1 cellular context compared by ENCODE assay signal in the genomic region with DNA sequence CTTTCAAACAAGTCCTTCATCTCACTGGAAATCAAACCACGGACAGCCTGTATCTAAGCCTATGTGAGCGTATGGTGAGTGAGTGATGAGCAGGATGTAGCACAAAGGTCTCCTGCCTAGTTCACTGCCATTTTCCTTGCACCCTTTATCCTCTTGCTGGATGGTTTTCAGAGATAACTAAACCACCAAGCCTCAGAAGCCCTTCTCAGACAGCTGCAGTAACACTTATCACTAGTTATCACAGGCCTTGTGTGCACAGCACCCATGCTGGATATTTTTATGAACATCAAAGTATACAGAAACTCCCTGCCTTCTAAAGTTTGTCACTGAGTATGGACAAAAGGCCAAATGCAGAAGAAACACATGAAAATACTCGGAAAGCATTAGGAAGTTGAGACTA.
TF ChIP-seq lines count a peak whose summit lies in the region.

No MANE protein-coding gene starts in this region.

TF ChIP-seq in K562, 482 proteins besides CTCF, POLR2A, EP300 and RAD21 (continued from another document and continues in another):
- TF ChIP-seq, protein P1, sequence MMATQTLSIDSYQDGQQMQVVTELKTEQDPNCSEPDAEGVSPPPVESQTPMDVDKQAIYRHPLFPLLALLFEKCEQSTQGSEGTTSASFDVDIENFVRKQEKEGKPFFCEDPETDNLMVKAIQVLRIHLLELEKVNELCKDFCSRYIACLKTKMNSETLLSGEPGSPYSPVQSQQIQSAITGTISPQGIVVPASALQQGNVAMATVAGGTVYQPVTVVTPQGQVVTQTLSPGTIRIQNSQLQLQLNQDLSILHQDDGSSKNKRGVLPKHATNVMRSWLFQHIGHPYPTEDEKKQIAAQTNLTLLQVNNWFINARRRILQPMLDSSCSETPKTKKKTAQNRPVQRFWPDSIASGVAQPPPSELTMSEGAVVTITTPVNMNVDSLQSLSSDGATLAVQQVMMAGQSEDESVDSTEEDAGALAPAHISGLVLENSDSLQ (IDR thresholded peaks at IDR 0.05) = peak; percentile 49
- TF ChIP-seq, protein P2, sequence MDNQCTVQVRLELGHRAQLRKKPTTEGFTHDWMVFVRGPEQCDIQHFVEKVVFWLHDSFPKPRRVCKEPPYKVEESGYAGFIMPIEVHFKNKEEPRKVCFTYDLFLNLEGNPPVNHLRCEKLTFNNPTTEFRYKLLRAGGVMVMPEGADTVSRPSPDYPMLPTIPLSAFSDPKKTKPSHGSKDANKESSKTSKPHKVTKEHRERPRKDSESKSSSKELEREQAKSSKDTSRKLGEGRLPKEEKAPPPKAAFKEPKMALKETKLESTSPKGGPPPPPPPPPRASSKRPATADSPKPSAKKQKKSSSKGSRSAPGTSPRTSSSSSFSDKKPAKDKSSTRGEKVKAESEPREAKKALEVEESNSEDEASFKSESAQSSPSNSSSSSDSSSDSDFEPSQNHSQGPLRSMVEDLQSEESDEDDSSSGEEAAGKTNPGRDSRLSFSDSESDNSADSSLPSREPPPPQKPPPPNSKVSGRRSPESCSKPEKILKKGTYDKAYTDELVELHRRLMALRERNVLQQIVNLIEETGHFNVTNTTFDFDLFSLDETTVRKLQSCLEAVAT (IDR thresholded peaks at IDR 0.05) = peak in 1 of 2 experiments; percentile 87; a peak in 2 of 4 replicates
- TF ChIP-seq FOXP1 (CRISPR knock-in tag; IDR thresholded peaks at IDR 0.05) = no peak
- TF ChIP-seq, protein P3, sequence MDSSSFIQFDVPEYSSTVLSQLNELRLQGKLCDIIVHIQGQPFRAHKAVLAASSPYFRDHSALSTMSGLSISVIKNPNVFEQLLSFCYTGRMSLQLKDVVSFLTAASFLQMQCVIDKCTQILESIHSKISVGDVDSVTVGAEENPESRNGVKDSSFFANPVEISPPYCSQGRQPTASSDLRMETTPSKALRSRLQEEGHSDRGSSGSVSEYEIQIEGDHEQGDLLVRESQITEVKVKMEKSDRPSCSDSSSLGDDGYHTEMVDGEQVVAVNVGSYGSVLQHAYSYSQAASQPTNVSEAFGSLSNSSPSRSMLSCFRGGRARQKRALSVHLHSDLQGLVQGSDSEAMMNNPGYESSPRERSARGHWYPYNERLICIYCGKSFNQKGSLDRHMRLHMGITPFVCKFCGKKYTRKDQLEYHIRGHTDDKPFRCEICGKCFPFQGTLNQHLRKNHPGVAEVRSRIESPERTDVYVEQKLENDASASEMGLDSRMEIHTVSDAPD (CRISPR knock-in tag; IDR thresholded peaks at IDR 0.05) = no peak
- TF ChIP-seq, protein P4, sequence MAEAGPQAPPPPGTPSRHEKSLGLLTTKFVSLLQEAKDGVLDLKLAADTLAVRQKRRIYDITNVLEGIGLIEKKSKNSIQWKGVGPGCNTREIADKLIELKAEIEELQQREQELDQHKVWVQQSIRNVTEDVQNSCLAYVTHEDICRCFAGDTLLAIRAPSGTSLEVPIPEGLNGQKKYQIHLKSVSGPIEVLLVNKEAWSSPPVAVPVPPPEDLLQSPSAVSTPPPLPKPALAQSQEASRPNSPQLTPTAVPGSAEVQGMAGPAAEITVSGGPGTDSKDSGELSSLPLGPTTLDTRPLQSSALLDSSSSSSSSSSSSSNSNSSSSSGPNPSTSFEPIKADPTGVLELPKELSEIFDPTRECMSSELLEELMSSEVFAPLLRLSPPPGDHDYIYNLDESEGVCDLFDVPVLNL (CRISPR knock-in tag; IDR thresholded peaks at IDR 0.05; ENCODE audit: low read depth) = no peak
- no peak for TF ChIP-seq RB1 (IDR thresholded peaks at IDR 0.05; ENCODE audit: low read depth)
- TF ChIP-seq, protein P5, sequence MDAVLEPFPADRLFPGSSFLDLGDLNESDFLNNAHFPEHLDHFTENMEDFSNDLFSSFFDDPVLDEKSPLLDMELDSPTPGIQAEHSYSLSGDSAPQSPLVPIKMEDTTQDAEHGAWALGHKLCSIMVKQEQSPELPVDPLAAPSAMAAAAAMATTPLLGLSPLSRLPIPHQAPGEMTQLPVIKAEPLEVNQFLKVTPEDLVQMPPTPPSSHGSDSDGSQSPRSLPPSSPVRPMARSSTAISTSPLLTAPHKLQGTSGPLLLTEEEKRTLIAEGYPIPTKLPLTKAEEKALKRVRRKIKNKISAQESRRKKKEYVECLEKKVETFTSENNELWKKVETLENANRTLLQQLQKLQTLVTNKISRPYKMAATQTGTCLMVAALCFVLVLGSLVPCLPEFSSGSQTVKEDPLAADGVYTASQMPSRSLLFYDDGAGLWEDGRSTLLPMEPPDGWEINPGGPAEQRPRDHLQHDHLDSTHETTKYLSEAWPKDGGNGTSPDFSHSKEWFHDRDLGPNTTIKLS (IDR thresholded peaks at IDR 0.05; ENCODE audit: borderline replicate concordance, low read depth) = no peak
- TF ChIP-seq ZNF175 (CRISPR knock-in tag; IDR thresholded peaks at IDR 0.05; ENCODE audit: low read depth) = 0 out of 2 replicates have a peak, but pooled peaks have one; percentile 46
- peak; percentile 24 for TF ChIP-seq CCNT2 (IDR thresholded peaks at IDR 0.05; ENCODE audit: borderline replicate concordance, extremely low read depth, insufficient read length, low read depth, low read length)
- peak; percentile 85 to 92 for TF ChIP-seq TRIM24 (IDR thresholded peaks at IDR 0.05)
- TF ChIP-seq NCOA2 (IDR thresholded peaks at IDR 0.05; ENCODE audit: partially characterized antibody in 2 of 2) = no peak
- peak; percentile 97 for TF ChIP-seq CBFA2T3 (IDR thresholded peaks at IDR 0.05)
- TF ChIP-seq, protein P6, sequence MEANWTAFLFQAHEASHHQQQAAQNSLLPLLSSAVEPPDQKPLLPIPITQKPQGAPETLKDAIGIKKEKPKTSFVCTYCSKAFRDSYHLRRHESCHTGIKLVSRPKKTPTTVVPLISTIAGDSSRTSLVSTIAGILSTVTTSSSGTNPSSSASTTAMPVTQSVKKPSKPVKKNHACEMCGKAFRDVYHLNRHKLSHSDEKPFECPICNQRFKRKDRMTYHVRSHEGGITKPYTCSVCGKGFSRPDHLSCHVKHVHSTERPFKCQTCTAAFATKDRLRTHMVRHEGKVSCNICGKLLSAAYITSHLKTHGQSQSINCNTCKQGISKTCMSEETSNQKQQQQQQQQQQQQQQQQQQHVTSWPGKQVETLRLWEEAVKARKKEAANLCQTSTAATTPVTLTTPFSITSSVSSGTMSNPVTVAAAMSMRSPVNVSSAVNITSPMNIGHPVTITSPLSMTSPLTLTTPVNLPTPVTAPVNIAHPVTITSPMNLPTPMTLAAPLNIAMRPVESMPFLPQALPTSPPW (CRISPR knock-in tag; IDR thresholded peaks at IDR 0.05) = 0 out of 2 replicates have a peak, but pooled peaks have one; percentile 20
- TF ChIP-seq, protein P7, sequence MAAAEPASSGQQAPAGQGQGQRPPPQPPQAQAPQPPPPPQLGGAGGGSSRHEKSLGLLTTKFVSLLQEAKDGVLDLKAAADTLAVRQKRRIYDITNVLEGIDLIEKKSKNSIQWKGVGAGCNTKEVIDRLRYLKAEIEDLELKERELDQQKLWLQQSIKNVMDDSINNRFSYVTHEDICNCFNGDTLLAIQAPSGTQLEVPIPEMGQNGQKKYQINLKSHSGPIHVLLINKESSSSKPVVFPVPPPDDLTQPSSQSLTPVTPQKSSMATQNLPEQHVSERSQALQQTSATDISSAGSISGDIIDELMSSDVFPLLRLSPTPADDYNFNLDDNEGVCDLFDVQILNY (CRISPR knock-in tag; IDR thresholded peaks at IDR 0.05) = no peak
- no peak for TF ChIP-seq ZNF239 (CRISPR knock-in tag; IDR thresholded peaks at IDR 0.05)
- TF ChIP-seq, protein P8, sequence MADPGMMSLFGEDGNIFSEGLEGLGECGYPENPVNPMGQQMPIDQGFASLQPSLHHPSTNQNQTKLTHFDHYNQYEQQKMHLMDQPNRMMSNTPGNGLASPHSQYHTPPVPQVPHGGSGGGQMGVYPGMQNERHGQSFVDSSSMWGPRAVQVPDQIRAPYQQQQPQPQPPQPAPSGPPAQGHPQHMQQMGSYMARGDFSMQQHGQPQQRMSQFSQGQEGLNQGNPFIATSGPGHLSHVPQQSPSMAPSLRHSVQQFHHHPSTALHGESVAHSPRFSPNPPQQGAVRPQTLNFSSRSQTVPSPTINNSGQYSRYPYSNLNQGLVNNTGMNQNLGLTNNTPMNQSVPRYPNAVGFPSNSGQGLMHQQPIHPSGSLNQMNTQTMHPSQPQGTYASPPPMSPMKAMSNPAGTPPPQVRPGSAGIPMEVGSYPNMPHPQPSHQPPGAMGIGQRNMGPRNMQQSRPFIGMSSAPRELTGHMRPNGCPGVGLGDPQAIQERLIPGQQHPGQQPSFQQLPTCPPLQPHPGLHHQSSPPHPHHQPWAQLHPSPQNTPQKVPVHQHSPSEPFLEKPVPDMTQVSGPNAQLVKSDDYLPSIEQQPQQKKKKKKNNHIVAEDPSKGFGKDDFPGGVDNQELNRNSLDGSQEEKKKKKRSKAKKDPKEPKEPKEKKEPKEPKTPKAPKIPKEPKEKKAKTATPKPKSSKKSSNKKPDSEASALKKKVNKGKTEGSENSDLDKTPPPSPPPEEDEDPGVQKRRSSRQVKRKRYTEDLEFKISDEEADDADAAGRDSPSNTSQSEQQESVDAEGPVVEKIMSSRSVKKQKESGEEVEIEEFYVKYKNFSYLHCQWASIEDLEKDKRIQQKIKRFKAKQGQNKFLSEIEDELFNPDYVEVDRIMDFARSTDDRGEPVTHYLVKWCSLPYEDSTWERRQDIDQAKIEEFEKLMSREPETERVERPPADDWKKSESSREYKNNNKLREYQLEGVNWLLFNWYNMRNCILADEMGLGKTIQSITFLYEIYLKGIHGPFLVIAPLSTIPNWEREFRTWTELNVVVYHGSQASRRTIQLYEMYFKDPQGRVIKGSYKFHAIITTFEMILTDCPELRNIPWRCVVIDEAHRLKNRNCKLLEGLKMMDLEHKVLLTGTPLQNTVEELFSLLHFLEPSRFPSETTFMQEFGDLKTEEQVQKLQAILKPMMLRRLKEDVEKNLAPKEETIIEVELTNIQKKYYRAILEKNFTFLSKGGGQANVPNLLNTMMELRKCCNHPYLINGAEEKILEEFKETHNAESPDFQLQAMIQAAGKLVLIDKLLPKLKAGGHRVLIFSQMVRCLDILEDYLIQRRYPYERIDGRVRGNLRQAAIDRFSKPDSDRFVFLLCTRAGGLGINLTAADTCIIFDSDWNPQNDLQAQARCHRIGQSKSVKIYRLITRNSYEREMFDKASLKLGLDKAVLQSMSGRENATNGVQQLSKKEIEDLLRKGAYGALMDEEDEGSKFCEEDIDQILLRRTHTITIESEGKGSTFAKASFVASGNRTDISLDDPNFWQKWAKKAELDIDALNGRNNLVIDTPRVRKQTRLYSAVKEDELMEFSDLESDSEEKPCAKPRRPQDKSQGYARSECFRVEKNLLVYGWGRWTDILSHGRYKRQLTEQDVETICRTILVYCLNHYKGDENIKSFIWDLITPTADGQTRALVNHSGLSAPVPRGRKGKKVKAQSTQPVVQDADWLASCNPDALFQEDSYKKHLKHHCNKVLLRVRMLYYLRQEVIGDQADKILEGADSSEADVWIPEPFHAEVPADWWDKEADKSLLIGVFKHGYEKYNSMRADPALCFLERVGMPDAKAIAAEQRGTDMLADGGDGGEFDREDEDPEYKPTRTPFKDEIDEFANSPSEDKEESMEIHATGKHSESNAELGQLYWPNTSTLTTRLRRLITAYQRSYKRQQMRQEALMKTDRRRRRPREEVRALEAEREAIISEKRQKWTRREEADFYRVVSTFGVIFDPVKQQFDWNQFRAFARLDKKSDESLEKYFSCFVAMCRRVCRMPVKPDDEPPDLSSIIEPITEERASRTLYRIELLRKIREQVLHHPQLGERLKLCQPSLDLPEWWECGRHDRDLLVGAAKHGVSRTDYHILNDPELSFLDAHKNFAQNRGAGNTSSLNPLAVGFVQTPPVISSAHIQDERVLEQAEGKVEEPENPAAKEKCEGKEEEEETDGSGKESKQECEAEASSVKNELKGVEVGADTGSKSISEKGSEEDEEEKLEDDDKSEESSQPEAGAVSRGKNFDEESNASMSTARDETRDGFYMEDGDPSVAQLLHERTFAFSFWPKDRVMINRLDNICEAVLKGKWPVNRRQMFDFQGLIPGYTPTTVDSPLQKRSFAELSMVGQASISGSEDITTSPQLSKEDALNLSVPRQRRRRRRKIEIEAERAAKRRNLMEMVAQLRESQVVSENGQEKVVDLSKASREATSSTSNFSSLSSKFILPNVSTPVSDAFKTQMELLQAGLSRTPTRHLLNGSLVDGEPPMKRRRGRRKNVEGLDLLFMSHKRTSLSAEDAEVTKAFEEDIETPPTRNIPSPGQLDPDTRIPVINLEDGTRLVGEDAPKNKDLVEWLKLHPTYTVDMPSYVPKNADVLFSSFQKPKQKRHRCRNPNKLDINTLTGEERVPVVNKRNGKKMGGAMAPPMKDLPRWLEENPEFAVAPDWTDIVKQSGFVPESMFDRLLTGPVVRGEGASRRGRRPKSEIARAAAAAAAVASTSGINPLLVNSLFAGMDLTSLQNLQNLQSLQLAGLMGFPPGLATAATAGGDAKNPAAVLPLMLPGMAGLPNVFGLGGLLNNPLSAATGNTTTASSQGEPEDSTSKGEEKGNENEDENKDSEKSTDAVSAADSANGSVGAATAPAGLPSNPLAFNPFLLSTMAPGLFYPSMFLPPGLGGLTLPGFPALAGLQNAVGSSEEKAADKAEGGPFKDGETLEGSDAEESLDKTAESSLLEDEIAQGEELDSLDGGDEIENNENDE (IDR thresholded peaks at IDR 0.05; ENCODE audit: low read depth, low read length) = no peak
- no peak for TF ChIP-seq HMGN3 (IDR thresholded peaks at IDR 0.05; ENCODE audit: borderline replicate concordance, extremely low read depth, insufficient read length, low read depth, low read length)
- peak; percentile 45 for TF ChIP-seq CXXC5 (CRISPR knock-in tag; IDR thresholded peaks at IDR 0.05)
- peak; percentile 89 for TF ChIP-seq HDAC3 (IDR thresholded peaks at IDR 0.05; ENCODE audit: borderline replicate concordance, partially characterized antibody)
- TF ChIP-seq NR2F6 (CRISPR knock-in tag; IDR thresholded peaks at IDR 0.05) = no peak
- peak; percentile 30; the same call in 1 of the 2 replicates for TF ChIP-seq BHLHE40 (IDR thresholded peaks at IDR 0.05; ENCODE audit: low read length)
- peak in 1 of 3 experiments; percentile 49 for TF ChIP-seq YY1 (IDR thresholded peaks at IDR 0.05; ENCODE audit: borderline replicate concordance in 1 of 3, control insufficient read depth in 1 of 3, extremely low read depth in 1 of 3, insufficient read depth in 3 of 3, insufficient read length in 1 of 3, insufficient replicate concordance in 2 of 3, low read depth in 1 of 3, low read length in 2 of 3)
- TF ChIP-seq KDM2B (CRISPR knock-in tag; IDR thresholded peaks at IDR 0.05) = no peak
- TF ChIP-seq, protein P9, sequence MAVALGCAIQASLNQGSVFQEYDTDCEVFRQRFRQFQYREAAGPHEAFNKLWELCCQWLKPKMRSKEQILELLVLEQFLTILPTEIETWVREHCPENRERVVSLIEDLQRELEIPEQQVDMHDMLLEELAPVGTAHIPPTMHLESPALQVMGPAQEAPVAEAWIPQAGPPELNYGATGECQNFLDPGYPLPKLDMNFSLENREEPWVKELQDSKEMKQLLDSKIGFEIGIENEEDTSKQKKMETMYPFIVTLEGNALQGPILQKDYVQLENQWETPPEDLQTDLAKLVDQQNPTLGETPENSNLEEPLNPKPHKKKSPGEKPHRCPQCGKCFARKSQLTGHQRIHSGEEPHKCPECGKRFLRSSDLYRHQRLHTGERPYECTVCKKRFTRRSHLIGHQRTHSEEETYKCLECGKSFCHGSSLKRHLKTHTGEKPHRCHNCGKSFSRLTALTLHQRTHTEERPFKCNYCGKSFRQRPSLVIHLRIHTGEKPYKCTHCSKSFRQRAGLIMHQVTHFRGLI (CRISPR knock-in tag; IDR thresholded peaks at IDR 0.05) = no peak
- TF ChIP-seq HCFC1 (IDR thresholded peaks at IDR 0.05; ENCODE audit: low read depth, low read length) = no peak
- TF ChIP-seq, protein P10, sequence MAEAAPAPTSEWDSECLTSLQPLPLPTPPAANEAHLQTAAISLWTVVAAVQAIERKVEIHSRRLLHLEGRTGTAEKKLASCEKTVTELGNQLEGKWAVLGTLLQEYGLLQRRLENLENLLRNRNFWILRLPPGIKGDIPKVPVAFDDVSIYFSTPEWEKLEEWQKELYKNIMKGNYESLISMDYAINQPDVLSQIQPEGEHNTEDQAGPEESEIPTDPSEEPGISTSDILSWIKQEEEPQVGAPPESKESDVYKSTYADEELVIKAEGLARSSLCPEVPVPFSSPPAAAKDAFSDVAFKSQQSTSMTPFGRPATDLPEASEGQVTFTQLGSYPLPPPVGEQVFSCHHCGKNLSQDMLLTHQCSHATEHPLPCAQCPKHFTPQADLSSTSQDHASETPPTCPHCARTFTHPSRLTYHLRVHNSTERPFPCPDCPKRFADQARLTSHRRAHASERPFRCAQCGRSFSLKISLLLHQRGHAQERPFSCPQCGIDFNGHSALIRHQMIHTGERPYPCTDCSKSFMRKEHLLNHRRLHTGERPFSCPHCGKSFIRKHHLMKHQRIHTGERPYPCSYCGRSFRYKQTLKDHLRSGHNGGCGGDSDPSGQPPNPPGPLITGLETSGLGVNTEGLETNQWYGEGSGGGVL (CRISPR knock-in tag; IDR thresholded peaks at IDR 0.05) = no peak
